In the genomic region with DNA sequence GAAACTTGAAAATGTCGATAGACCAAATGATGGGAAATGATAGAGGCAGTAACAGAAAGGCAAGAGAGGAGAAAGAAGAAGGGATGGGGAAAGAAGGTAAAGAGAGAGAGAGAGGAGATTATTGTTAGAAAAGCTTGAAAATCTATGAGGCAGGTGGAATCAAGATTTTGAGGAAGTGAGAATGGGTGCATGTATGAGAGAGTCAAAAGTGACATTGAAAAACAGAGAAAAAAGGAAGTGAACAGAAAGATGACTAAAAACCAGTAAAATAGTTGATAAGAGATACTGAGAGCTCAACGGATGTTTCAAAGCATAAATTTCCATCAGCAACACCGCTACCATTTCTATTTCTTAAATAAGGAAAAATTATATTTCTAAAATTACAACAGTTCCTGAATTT, we compare ENCODE assay signal across 16 cellular contexts.
DNase-seq lines count a peak whose midpoint lies in the region; ATAC-seq and TF ChIP-seq lines count a peak whose summit lies in the region.
"Had no signal": no experiment of that assay in that cellular context is flagged by ENCODE, and none has a peak within 500 bp of the region (broad histone marks: within the 10 kb centered on the region; RNA-seq: fewer than 3 reads in every experiment).

No MANE protein-coding gene starts in this region.

- peak; percentile 81 for DNase-seq in SIG-M5 treated with dmso at 0.1 percent for 504 hours (lab: John Stamatoyannopoulos, UW; ENCODE audit: unreplicated experiment)
- DNase-seq in DMS153 (lab: John Stamatoyannopoulos, UW) = no peak
- no peak for DNase-seq in activated naive CD4-positive, alpha-beta T cell (lab: John Stamatoyannopoulos, UW)
- DNase-seq in activated T-cell treated with anti-CD3 and anti-CD28 coated beads, Interleukin-2, amount 50 U/mL, for 1 hour = no peak
- DNase-seq in glutamatergic neuron = no peak
- DNase-seq: gastrocnemius medialis; midbrain; NCI-H146; right lobe of liver; SJCRH30; stimulated activated CD8-positive, alpha-beta memory T cell treated with anti-CD3 and anti-CD28 coated beads, Interleukin-4, amount 100 ng/mL, for 48 hours had no signal

- peaks cover 15% of the 10 kb centered on the region for H3K36me3 Mint-ChIP-seq in glutamatergic neuron (ENCODE audit: unreplicated experiment)
- H3K36me3 Mint-ChIP-seq: brain had no signal

- H3K9me3 Mint-ChIP-seq in glutamatergic neuron (ENCODE audit: unreplicated experiment) = peaks cover 9% of the 10 kb centered on the region

- no peak overlapping the region for H3K27ac Mint-ChIP-seq in glutamatergic neuron (ENCODE audit: unreplicated experiment)
- H3K27ac Mint-ChIP-seq: brain had no signal

- no peaks in the 10 kb centered on the region for H3K4me1 Mint-ChIP-seq in glutamatergic neuron (ENCODE audit: low read depth, unreplicated experiment)
- H3K4me1 Mint-ChIP-seq: brain had no signal

- H3K27me3 Mint-ChIP-seq in glutamatergic neuron (ENCODE audit: unreplicated experiment) = no peaks in the 10 kb centered on the region

- H3K4me3 Mint-ChIP-seq in glutamatergic neuron (ENCODE audit: unreplicated experiment) = no peak overlapping the region
- H3K4me3 Mint-ChIP-seq: brain had no signal

- no peak for TF ChIP-seq CTCF in glutamatergic neuron (IDR thresholded peaks at IDR 0.05; ENCODE audit: partially characterized antibody, unreplicated experiment)

- ATAC-seq in GM18867 (IDR thresholded peaks at IDR 0.05; ENCODE audit: unreplicated experiment) = peak; percentile 100
- peak; percentile 100 for ATAC-seq in GM21717 (IDR thresholded peaks at IDR 0.05; ENCODE audit: unreplicated experiment)
- ATAC-seq in HG03280 (IDR thresholded peaks at IDR 0.05; ENCODE audit: unreplicated experiment) = peak; percentile 100
- ATAC-seq: gastrocnemius medialis, HCT116, right lobe of liver had no signal
